In the genomic region with DNA sequence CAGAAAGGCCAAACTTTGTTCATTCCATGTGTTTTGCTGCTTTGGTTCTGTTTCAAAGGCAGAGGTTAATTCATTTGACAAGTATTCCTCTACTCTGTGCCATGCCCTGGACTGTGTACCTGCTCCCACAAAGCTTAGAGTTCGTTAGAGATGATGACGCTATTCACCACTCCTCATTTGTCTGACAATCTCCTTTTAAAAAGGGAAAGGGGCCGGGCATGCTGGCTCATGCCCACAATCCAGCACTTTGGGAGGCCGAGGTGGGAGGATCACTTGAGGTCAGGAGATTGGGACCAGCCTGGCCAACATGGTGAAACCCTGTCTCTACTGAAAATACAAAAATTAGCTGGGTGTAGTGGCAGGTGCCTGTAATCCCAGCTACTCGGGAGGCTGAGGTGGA, we compare ENCODE assay signal across 8 cellular contexts. TPM values are rescaled to one million over a fixed set of nuclear protein-coding genes. Genes with fewer than 3 reads are reported as not detected.
DNase-seq lines count a peak whose midpoint lies in the region; ATAC-seq and TF ChIP-seq lines count a peak whose summit lies in the region.
"Not testable (repeated sequence)": the region's sequence is repeated elsewhere in the genome, so short reads cannot be mapped to it uniquely, and the experiment has no call there.

No MANE protein-coding gene starts in this region.

- not testable (repeated sequence) for DNase-seq in HFFc6; T-helper 17 cell; breast epithelium (ENCODE audit: low spot score in 2 of 2); memory B cell (ENCODE audit: low spot score in 2 of 2); psoas muscle; vagina (ENCODE audit: extremely low spot score in 2 of 2)

- intact Hi-C loops in breast epithelium (cut with DNase I; ENCODE audit: low total_unique reads); psoas muscle (cut with DNase I); vagina (cut with DNase I): not testable (repeated sequence)

- H3K9me3 Mint-ChIP-seq in HFFc6; memory B cell; stimulated activated memory B cell treated with anti-CD40 and anti-IgM and Interleukin-4, amounts not matched to agents 10 μg/mL and 1 μg/mL and 100 μg/mL, for 72 hours: not testable (repeated sequence)

- not testable (repeated sequence) for ATAC-seq in T-helper 17 cell; memory B cell (ENCODE audit: low read depth); psoas muscle; stimulated activated memory B cell treated with anti-CD40 and anti-IgM and Interleukin-4, amounts not matched to agents 10 μg/mL and 1 μg/mL and 100 μg/mL, for 72 hours

- H3K27me3 Mint-ChIP-seq in HFFc6 (ENCODE audit: insufficient read depth); T-helper 17 cell; memory B cell; stimulated activated memory B cell treated with anti-CD40 and anti-IgM and Interleukin-4, amounts not matched to agents 10 μg/mL and 1 μg/mL and 100 μg/mL, for 72 hours: not testable (repeated sequence)

- H3K36me3 Mint-ChIP-seq in HFFc6 (ENCODE audit: low read depth) (peaks cover 17% of the 10 kb centered on the region), memory B cell (peaks cover 34% of the 10 kb centered on the region)
- not testable (repeated sequence) for H3K36me3 Mint-ChIP-seq in T-helper 17 cell (ENCODE audit: low read depth)
- H3K36me3 Mint-ChIP-seq in stimulated activated memory B cell treated with anti-CD40 and anti-IgM and Interleukin-4, amounts not matched to agents 10 μg/mL and 1 μg/mL and 100 μg/mL, for 72 hours: peaks cover 79% of the 10 kb centered on the region

- not testable (repeated sequence) for H3K27me3 ChIP-seq in breast epithelium; esophagus (ENCODE audit: control insufficient read depth in 1 of 2, insufficient read depth in 2 of 2, low read length in 2 of 2); psoas muscle (ENCODE audit: insufficient read depth in 3 of 3, low read length in 2 of 3); vagina

- H3K4me1 Mint-ChIP-seq in HFFc6 (ENCODE audit: low read depth): peaks cover 26% of the 10 kb centered on the region
- peaks cover 38% of the 10 kb centered on the region for H3K4me1 Mint-ChIP-seq in T-helper 17 cell
- peaks cover 38% of the 10 kb centered on the region for H3K4me1 Mint-ChIP-seq in memory B cell
- peaks cover 65% of the 10 kb centered on the region for H3K4me1 Mint-ChIP-seq in stimulated activated memory B cell treated with anti-CD40 and anti-IgM and Interleukin-4, amounts not matched to agents 10 μg/mL and 1 μg/mL and 100 μg/mL, for 72 hours

- not testable (repeated sequence) for H3K36me3 ChIP-seq in breast epithelium; esophagus (ENCODE audit: control insufficient read depth in 2 of 2, insufficient read depth in 2 of 2, low read length in 1 of 2); vagina
- H3K36me3 ChIP-seq in psoas muscle (ENCODE audit: insufficient read depth in 1 of 2, low read depth in 1 of 2): peaks cover 4 to 12% of the 10 kb centered on the region in 2 donors

- TF ChIP-seq CTCF in HFFc6 (IDR thresholded peaks at IDR 0.05); breast epithelium (IDR thresholded peaks at IDR 0.05); psoas muscle (IDR thresholded peaks at IDR 0.05); vagina (IDR thresholded peaks at IDR 0.05): not testable (repeated sequence)

- H3K4me3 Mint-ChIP-seq in HFFc6; T-helper 17 cell; memory B cell; stimulated activated memory B cell treated with anti-CD40 and anti-IgM and Interleukin-4, amounts not matched to agents 10 μg/mL and 1 μg/mL and 100 μg/mL, for 72 hours: not testable (repeated sequence)

- not testable (repeated sequence) for H3K4me3 ChIP-seq in breast epithelium; esophagus (ENCODE audit: low read depth in 1 of 2, low read length in 2 of 2); psoas muscle; vagina

- H3K4me1 ChIP-seq in breast epithelium; esophagus (ENCODE audit: control insufficient read depth in 2 of 2, insufficient read depth in 2 of 2, low read length in 1 of 2): not testable (repeated sequence)
- peaks cover 28% of the 10 kb centered on the region for H3K4me1 ChIP-seq in psoas muscle
- peaks cover 33% of the 10 kb centered on the region for H3K4me1 ChIP-seq in vagina

- 0 out of 2 replicates have a peak overlapping the region, but pooled peaks have one; percentile 0 for H3K27ac Mint-ChIP-seq in HFFc6
- peak overlapping the region; percentile 70 for H3K27ac Mint-ChIP-seq in T-helper 17 cell
- H3K27ac Mint-ChIP-seq in memory B cell: peak overlapping the region; percentile 88
- peak overlapping the region; percentile 68 for H3K27ac Mint-ChIP-seq in stimulated activated memory B cell treated with anti-CD40 and anti-IgM and Interleukin-4, amounts not matched to agents 10 μg/mL and 1 μg/mL and 100 μg/mL, for 72 hours

- TF ChIP-seq POLR2A in breast epithelium (IDR thresholded peaks at IDR 0.05); vagina (IDR thresholded peaks at IDR 0.05): not testable (repeated sequence)

- 61 to 68% methylated on average over 5 of the region's 5 CpGs for WGBS in esophagus, 2 donors
- 84 to 96% (median 90%) methylated on average over 5 of the region's 5 CpGs for WGBS in psoas muscle, 3 donors

- H3K27ac ChIP-seq in breast epithelium (peak overlapping the region; percentile 67 to 85), esophagus (ENCODE audit: low read depth in 2 of 2, low read length in 1 of 2) (peak overlapping the region; percentile 78 to 91), psoas muscle (peak overlapping the region; percentile 34), vagina (peak overlapping the region; percentile 20)

- not testable (repeated sequence) for H3K9me3 ChIP-seq in T-helper 17 cell (ENCODE audit: control insufficient read depth, low read length, poor library complexity, severe bottlenecking); breast epithelium; esophagus (ENCODE audit: control insufficient read depth in 2 of 2, insufficient read depth in 1 of 2, low read depth in 1 of 2, low read length in 1 of 2); psoas muscle; vagina

RNA-seq across cellular contexts. Expression of a gene that starts 11.7 kb away (rescaled TPM):
- 100 to 1,000 TPM in 1 of 6 experiments, 10 to 100 TPM in 5; 89.1 to 101 (median 89.9) TPM for total RNA-seq in HFFc6 (2021; fragmentation: NEBNext Ultra II Directional; extraction: Animal tissue kit (Norgen Biotek cat#: 25700))
- total RNA-seq in T-helper 17 cell (10 to 100 TPM; 41.2 to 42.8 TPM), breast epithelium (10 to 100 TPM; 55.7 to 58.7 (median 58.2) TPM), psoas muscle (10 to 100 TPM; 26.8 to 35.3 (median 31.1) TPM), vagina (60.9 TPM)
- polyA plus RNA-seq in esophagus (10 to 100 TPM; 32.0 to 44.6 TPM), psoas muscle (10 to 100 TPM; 17.5 to 32.4 (median 30.6) TPM)

Comparison
In these comparisons a context has a peak if more than half of its experiments do, and no peak if none do; other contexts are left out.
1. H3K27ac Mint-ChIP-seq: peak in every context shown above with its lines; median percentile 88 in memory B cell; 70 in T-helper 17 cell; 68 in stimulated activated memory B cell treated with anti-CD40 and anti-IgM and Interleukin-4, amounts not matched to agents 10 μg/mL and 1 μg/mL and 100 μg/mL, for 72 hours; 0 in HFFc6.
2. H3K27ac ChIP-seq: peak in every context shown above with its lines; median percentile 84 in esophagus; 76 in breast epithelium; 34 in psoas muscle; 20 in vagina.